In genomic region chr16:1575578-1575977, GRCh38 we compare ENCODE assay signal across 20 cellular contexts. TPM values are rescaled to one million over a fixed set of nuclear protein-coding genes. Genes with fewer than 3 reads are reported as not detected.
"Had no signal": no experiment of that assay in that cellular context is flagged by ENCODE, and none has a peak within 500 bp of the region (broad histone marks: within the 10 kb centered on the region; RNA-seq: fewer than 3 reads in every experiment).

No MANE protein-coding gene starts in this region.

- H3K27ac Mint-ChIP-seq: activated naive CD4-positive, alpha-beta T cell treated with anti-CD3 and anti-CD28 coated beads for 36 hours; activated naive CD8-positive, alpha-beta T cell treated with anti-CD3 and anti-CD28 coated beads, Interleukin-2, amount 50 U/mL, for 24 hours; activated T-helper 2 cell treated with anti-CD3 and anti-CD28 coated beads, Interferon-gamma antibody, Interleukin-2, Interleukin-4, amounts not matched to agents 10 μg/mL and 5 μg/mL and 100 μg/mL, durations not matched to agents 14 hours and 24 hours and 36 hours; endodermal cell; natural killer cell; stimulated activated naive B cell treated with anti-CD40 and anti-IgM and Interleukin-4, amounts not matched to agents 10 μg/mL and 1 μg/mL and 100 μg/mL, for 72 hours had no signal

- H3K4me3 Mint-ChIP-seq: activated naive CD4-positive, alpha-beta T cell treated with anti-CD3 and anti-CD28 coated beads for 36 hours; activated naive CD8-positive, alpha-beta T cell treated with anti-CD3 and anti-CD28 coated beads, Interleukin-2, amount 50 U/mL, for 24 hours; endodermal cell; natural killer cell; stimulated activated naive B cell treated with anti-CD40 and anti-IgM and Interleukin-4, amounts not matched to agents 10 μg/mL and 1 μg/mL and 100 μg/mL, for 72 hours had no signal

- H2AFZ ChIP-seq: hepatocyte had no signal

- ATAC-seq: activated naive CD8-positive, alpha-beta T cell treated with anti-CD3 and anti-CD28 coated beads, Interleukin-2, amount 50 U/mL, for 24 hours; foreskin keratinocyte; natural killer cell; stimulated activated naive B cell treated with anti-CD40 and anti-IgM and Interleukin-4, amounts not matched to agents 10 μg/mL and 1 μg/mL and 100 μg/mL, for 72 hours; upper lobe of right lung had no signal

- H3K9me3 ChIP-seq: thoracic aorta, upper lobe of right lung had no signal

- H3K27me3 Mint-ChIP-seq: activated naive CD8-positive, alpha-beta T cell treated with anti-CD3 and anti-CD28 coated beads, Interleukin-2, amount 50 U/mL, for 24 hours; stimulated activated naive B cell treated with anti-CD40 and anti-IgM and Interleukin-4, amounts not matched to agents 10 μg/mL and 1 μg/mL and 100 μg/mL, for 72 hours had no signal

- H3K36me3 Mint-ChIP-seq: natural killer cell had no signal

- H3K4me1 ChIP-seq: foreskin keratinocyte, upper lobe of right lung had no signal

- H3K36me3 ChIP-seq: brain microvascular endothelial cell had no signal

- DNase-seq: activated CD4-positive, alpha-beta T cell treated with anti-CD3 and anti-CD28 coated beads, Interleukin-2, amount 50 U/mL, for 4 hours; activated naive CD4-positive, alpha-beta T cell treated with anti-CD3 and anti-CD28 coated beads for 36 hours; activated naive CD8-positive, alpha-beta T cell treated with anti-CD3 and anti-CD28 coated beads, Interleukin-2, amount 50 U/mL, for 24 hours; activated T-cell treated with anti-CD3 and anti-CD28 coated beads, Interleukin-2, amount 50 U/mL, for 1 hour; anterior cingulate cortex; brain microvascular endothelial cell; central memory CD4-positive, alpha-beta T cell; endodermal cell; foreskin keratinocyte; mesenchymal stem cell; natural killer cell; nucleus accumbens; posterior cingulate gyrus; stimulated activated naive B cell treated with anti-CD40 and anti-IgM and Interleukin-4, amounts not matched to agents 10 μg/mL and 1 μg/mL and 100 μg/mL, for 72 hours; T-helper 2 cell; upper lobe of right lung had no signal

- H3K27ac ChIP-seq: brain microvascular endothelial cell, foreskin keratinocyte, hepatocyte, thoracic aorta, upper lobe of right lung had no signal

- H3K4me3 ChIP-seq: hepatocyte, thoracic aorta, upper lobe of right lung had no signal

- H3K9me3 Mint-ChIP-seq: activated naive CD4-positive, alpha-beta T cell treated with anti-CD3 and anti-CD28 coated beads for 36 hours; activated naive CD8-positive, alpha-beta T cell treated with anti-CD3 and anti-CD28 coated beads, Interleukin-2, amount 50 U/mL, for 24 hours; activated T-helper 2 cell treated with anti-CD3 and anti-CD28 coated beads, Interferon-gamma antibody, Interleukin-2, Interleukin-4, amounts not matched to agents 10 μg/mL and 5 μg/mL and 100 μg/mL, durations not matched to agents 14 hours and 24 hours and 36 hours; natural killer cell had no signal

- H3K4me2 ChIP-seq: hepatocyte had no signal

- H3K4me1 Mint-ChIP-seq: activated naive CD8-positive, alpha-beta T cell treated with anti-CD3 and anti-CD28 coated beads, Interleukin-2, amount 50 U/mL, for 24 hours; endodermal cell; natural killer cell had no signal

- H3K79me2 ChIP-seq: hepatocyte had no signal

- H3K27me3 ChIP-seq: brain microvascular endothelial cell, foreskin keratinocyte, hepatocyte, upper lobe of right lung had no signal

RNA-seq across cellular contexts. Expression of gene TMEM204, which starts 42.1 kb away (rescaled TPM):
- total RNA-seq: endodermal cell, epithelial cell of proximal tubule had no signal
